Comparison of ENCODE assay signal across 8 cellular contexts in the genomic region with DNA sequence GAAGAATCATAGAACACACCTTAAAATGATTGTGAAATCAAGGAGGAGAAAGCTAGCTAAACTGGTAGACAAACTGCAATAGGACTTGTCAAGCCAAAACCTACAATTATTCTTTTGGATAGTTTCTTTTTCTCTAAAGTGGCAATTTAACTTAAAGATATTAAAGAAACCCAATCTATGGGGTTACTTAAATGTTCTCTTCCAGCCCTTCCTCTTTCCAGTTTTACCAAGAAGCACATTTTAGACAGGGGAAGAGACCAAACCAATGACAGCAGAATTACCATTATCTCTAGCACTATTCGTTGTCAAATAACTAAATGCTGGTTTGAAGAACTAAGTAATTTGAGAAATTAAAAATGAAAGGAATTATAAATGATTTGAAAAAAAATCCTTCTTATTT. TPM values are rescaled to one million over a fixed set of nuclear protein-coding genes. Genes with fewer than 3 reads are reported as not detected.
A peak's percentile ranks its signal among the peaks of the same experiment; 100 is the strongest.
DNase-seq lines count a peak whose midpoint lies in the region; FAIRE-seq and TF ChIP-seq lines count a peak whose summit lies in the region.

No MANE protein-coding gene starts in this region.

- H3K36me3 ChIP-seq in HUES48 (ENCODE audit: control insufficient read depth, insufficient read depth, low read length) (no peaks in the 10 kb centered on the region), brain microvascular endothelial cell (replicated peaks) (no peaks in the 10 kb centered on the region), muscle layer of duodenum (ENCODE audit: control insufficient read depth in 1 of 2, insufficient read depth in 2 of 2, low read length in 2 of 2) (peaks cover 0 to 6% of the 10 kb centered on the region in 2 donors)

- POLR2A ChIA-PET in AG04450 (lab: Yijun Ruan, JAX), result interaction anchor here (0.6 kb wide), 1 partner anchor 56 kb away, joined by 3 read pairs; no protein-coding TSS in a partner anchor

- in situ Hi-C loops in brain microvascular endothelial cell (cut with HindIII; ENCODE audit: low pct_ligation_motif_present, low sequenced_read_pairs), result no loop called here

- H3K4me1 ChIP-seq in HUES48 (ENCODE audit: control insufficient read depth, insufficient read depth, low read length) (peaks cover 12% of the 10 kb centered on the region; the same call in 1 of the 2 replicates), muscle layer of duodenum (ENCODE audit: control insufficient read depth in 1 of 2, insufficient read depth in 2 of 2, low read length in 2 of 2) (no peaks in the 10 kb centered on the region)

- no peak overlapping the region for H3K9ac ChIP-seq in HUES48 (ENCODE audit: low read depth, low read length)

- no peaks in the 10 kb centered on the region for H3K27me3 ChIP-seq in AG04450 (ENCODE audit: control insufficient read depth, insufficient read depth, low read length)
- H3K27me3 ChIP-seq in HUES48 (ENCODE audit: control insufficient read depth, insufficient read depth, low read length), result peaks cover 12% of the 10 kb centered on the region
- no peaks in the 10 kb centered on the region for H3K27me3 ChIP-seq in brain microvascular endothelial cell (replicated peaks)
- no peaks in the 10 kb centered on the region for H3K27me3 ChIP-seq in muscle layer of duodenum (ENCODE audit: low read depth, low read length)

- FAIRE-seq in HTR-8/SVneo (lab: Jason Lieb, UNC), result no peak

- H3K4me3 ChIP-seq in AG04450 (ENCODE audit: low read depth, low read length) (peak overlapping the region; percentile 60), HUES48 (ENCODE audit: low read depth, low read length) (peak overlapping the region; percentile 84), brain microvascular endothelial cell (ENCODE audit: low read depth, low read length) (peak overlapping the region; percentile 74), muscle layer of duodenum (ENCODE audit: low read depth in 1 of 2, low read length in 2 of 2) (peak overlapping the region; percentile 83 to 93)

- H3K9me3 ChIP-seq in AG04450 (ENCODE audit: control insufficient read depth, insufficient read depth, low read length) (no peaks in the 10 kb centered on the region), HUES48 (ENCODE audit: control insufficient read depth, insufficient read depth, low read length) (no peaks in the 10 kb centered on the region), muscle layer of duodenum (ENCODE audit: control insufficient read depth in 1 of 2, low read length in 2 of 2) (no peaks in the 10 kb centered on the region)

- H3K27ac ChIP-seq in AG04450 (ENCODE audit: low read depth, low read length), result no peak overlapping the region
- no peak overlapping the region for H3K27ac ChIP-seq in HUES48 (ENCODE audit: low read depth, low read length)
- no peak overlapping the region for H3K27ac ChIP-seq in brain microvascular endothelial cell
- H3K27ac ChIP-seq in muscle layer of duodenum (ENCODE audit: low read length), result peak overlapping the region; percentile 91

- CTCF ChIA-PET in AG04450 (lab: Charles Lee), result interaction anchor here (1.2 to 2.1 kb wide), 3 partner anchors 56 to 213 kb away, joined by 3 to 7 read pairs (median 4); no protein-coding TSS in a partner anchor

- TF ChIP-seq CTCF in AG04450 (IDR thresholded peaks at IDR 0.05; ENCODE audit: low read depth, low read length) (no peak), brain microvascular endothelial cell (IDR thresholded peaks at IDR 0.05; ENCODE audit: low read depth, low read length, missing control alignments) (no peak)

- no peak for DNase-seq in AG04450 (ENCODE audit: low read depth, low spot score)
- no peak for DNase-seq in brain microvascular endothelial cell
- DNase-seq in HTR-8/SVneo (ENCODE audit: insufficient read length, low spot score), result no peak
- no peak for DNase-seq in DMS153 treated with DMSO at 0.1 percent for 48 hours (lab: John Stamatoyannopoulos, UW; ENCODE audit: unreplicated experiment)
- DNase-seq in NCI-H82 treated with DMSO at 0.1 percent for 48 hours (lab: John Stamatoyannopoulos, UW; ENCODE audit: unreplicated experiment), result no peak
- no peak for DNase-seq in hypothalamus (lab: John Stamatoyannopoulos, UW)

RNA-seq across cellular contexts. Expression of a gene that starts 0.7 kb away (rescaled TPM):
- 7.6 and 9.3 TPM in 2 replicates for polyA plus RNA-seq in AG04450 (2011; rRNA removed)
- 34.2 and 40.8 TPM in 2 replicates for polyA minus RNA-seq in AG04450 (2011; rRNA and poly(A)+ RNA removed)
